2 cellular contexts compared by ENCODE assay signal in genomic region chr10:123703195-123703790, GRCh38.
TF ChIP-seq lines count a peak whose summit lies in the region.

No MANE protein-coding gene starts in this region.

TF ChIP-seq in HepG2, 621 proteins besides CTCF, POLR2A, EP300 and RAD21:
- no peak for TF ChIP-seq SOX13 (IDR thresholded peaks at IDR 0.05)
- no peak for TF ChIP-seq SOX13 (CRISPR knock-in tag; conservative IDR thresholded peaks at IDR 0.05 in 1 of 2, IDR thresholded peaks at IDR 0.05 in 1 of 2)
- no peak for TF ChIP-seq SMARCC2 (IDR thresholded peaks at IDR 0.05)
- no peak for TF ChIP-seq CCAR2 (optimal IDR thresholded peaks at IDR 0.05; ENCODE audit: low read depth, low read length)
- no peak for TF ChIP-seq PHF8 (CRISPR knock-in tag; IDR thresholded peaks at IDR 0.05)
- no peak for TF ChIP-seq ZFP90 (CRISPR knock-in tag; IDR thresholded peaks at IDR 0.05; ENCODE audit: borderline replicate concordance)
- no peak for TF ChIP-seq ATRX (CRISPR knock-in tag; IDR thresholded peaks at IDR 0.05; ENCODE audit: borderline replicate concordance)
- no peak for TF ChIP-seq ZNF230 (CRISPR knock-in tag; IDR thresholded peaks at IDR 0.05)
- TF ChIP-seq, protein P1, sequence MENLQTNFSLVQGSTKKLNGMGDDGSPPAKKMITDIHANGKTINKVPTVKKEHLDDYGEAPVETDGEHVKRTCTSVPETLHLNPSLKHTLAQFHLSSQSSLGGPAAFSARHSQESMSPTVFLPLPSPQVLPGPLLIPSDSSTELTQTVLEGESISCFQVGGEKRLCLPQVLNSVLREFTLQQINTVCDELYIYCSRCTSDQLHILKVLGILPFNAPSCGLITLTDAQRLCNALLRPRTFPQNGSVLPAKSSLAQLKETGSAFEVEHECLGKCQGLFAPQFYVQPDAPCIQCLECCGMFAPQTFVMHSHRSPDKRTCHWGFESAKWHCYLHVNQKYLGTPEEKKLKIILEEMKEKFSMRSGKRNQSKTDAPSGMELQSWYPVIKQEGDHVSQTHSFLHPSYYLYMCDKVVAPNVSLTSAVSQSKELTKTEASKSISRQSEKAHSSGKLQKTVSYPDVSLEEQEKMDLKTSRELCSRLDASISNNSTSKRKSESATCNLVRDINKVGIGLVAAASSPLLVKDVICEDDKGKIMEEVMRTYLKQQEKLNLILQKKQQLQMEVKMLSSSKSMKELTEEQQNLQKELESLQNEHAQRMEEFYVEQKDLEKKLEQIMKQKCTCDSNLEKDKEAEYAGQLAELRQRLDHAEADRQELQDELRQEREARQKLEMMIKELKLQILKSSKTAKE (CRISPR knock-in tag; IDR thresholded peaks at IDR 0.05; ENCODE audit: borderline replicate concordance): no peak
- TF ChIP-seq MZF1 (CRISPR knock-in tag; IDR thresholded peaks at IDR 0.05; ENCODE audit: borderline replicate concordance): no peak
- no peak for TF ChIP-seq ATF5 (CRISPR knock-in tag; IDR thresholded peaks at IDR 0.05; ENCODE audit: low read depth)
- TF ChIP-seq, protein P2, sequence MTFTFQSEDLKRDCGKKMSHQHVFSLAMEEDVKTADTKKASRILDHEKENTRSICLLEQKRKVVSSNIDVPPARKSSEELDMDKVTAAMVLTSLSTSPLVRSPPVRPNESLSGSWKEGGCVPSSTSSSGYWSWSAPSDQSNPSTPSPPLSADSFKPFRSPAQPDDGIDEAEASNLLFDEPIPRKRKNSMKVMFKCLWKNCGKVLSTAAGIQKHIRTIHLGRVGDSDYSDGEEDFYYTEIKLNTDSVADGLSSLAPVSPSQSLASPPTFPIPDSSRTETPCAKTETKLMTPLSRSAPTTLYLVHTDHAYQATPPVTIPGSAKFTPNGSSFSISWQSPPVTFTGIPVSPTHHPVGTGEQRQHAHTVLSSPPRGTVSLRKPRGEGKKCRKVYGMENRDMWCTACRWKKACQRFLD (CRISPR knock-in tag; IDR thresholded peaks at IDR 0.05; ENCODE audit: borderline replicate concordance): no peak
- no peak for TF ChIP-seq TBL1XR1 (IDR thresholded peaks at IDR 0.05; ENCODE audit: borderline replicate concordance, low read length, partially characterized antibody)
- no peak for TF ChIP-seq AHR (CRISPR knock-in tag; IDR thresholded peaks at IDR 0.05)
- no peak for TF ChIP-seq XRCC5 (optimal IDR thresholded peaks at IDR 0.05; ENCODE audit: low read length)
- TF ChIP-seq ZNF7 (CRISPR knock-in tag; IDR thresholded peaks at IDR 0.05): no peak
- TF ChIP-seq KDM1A (CRISPR knock-in tag; IDR thresholded peaks at IDR 0.05): no peak

TF ChIP-seq in H1, 55 proteins besides CTCF, POLR2A, EP300 and RAD21:
- TF ChIP-seq SIRT6 (IDR thresholded peaks at IDR 0.05; ENCODE audit: low read length): no peak
- TF ChIP-seq POU5F1 (IDR thresholded peaks at IDR 0.05; ENCODE audit: low read depth, low read length): no peak
- no peak for TF ChIP-seq SRF (IDR thresholded peaks at IDR 0.05; ENCODE audit: low read depth, low read length)
- TF ChIP-seq, protein P3, sequence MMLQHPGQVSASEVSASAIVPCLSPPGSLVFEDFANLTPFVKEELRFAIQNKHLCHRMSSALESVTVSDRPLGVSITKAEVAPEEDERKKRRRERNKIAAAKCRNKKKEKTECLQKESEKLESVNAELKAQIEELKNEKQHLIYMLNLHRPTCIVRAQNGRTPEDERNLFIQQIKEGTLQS (IDR thresholded peaks at IDR 0.05; ENCODE audit: insufficient read depth, low read depth, low read length): no peak
- TF ChIP-seq CHD2 (IDR thresholded peaks at IDR 0.05; ENCODE audit: low read length): no peak
- no peak for TF ChIP-seq YY1 (IDR thresholded peaks at IDR 0.05; ENCODE audit: low read depth, low read length)
- no peak for TF ChIP-seq HDAC6 (IDR thresholded peaks at IDR 0.05; ENCODE audit: low read depth, low read length)
- no peak for TF ChIP-seq CHD1 (IDR thresholded peaks at IDR 0.05; ENCODE audit: low read depth, low read length)
- no peak for TF ChIP-seq RXRA (IDR thresholded peaks at IDR 0.05; ENCODE audit: insufficient read depth, low read depth, low read length)
